In genomic region chr20:17568972-17569471, GRCh38 we compare ENCODE assay signal across 8 cellular contexts. TPM values are rescaled to one million over a fixed set of nuclear protein-coding genes. Genes with fewer than 3 reads are reported as not detected.
DNase-seq lines count a peak whose midpoint lies in the region; ATAC-seq, FAIRE-seq and TF ChIP-seq lines count a peak whose summit lies in the region.

No MANE protein-coding gene starts in this region.

- TF ChIP-seq POLR2A in H1 (IDR thresholded peaks at IDR 0.05; ENCODE audit: control extremely low read depth in 1 of 2, low read depth in 2 of 2, low read length in 2 of 2) (peak in 1 of 2 experiments; percentile 72; a peak in 2 of 3 replicates), right lobe of liver (IDR thresholded peaks at IDR 0.05) (peak; percentile 47)

- TF ChIP-seq EP300 in H1 (IDR thresholded peaks at IDR 0.05; ENCODE audit: borderline replicate concordance in 1 of 2, low read depth in 2 of 2, low read length in 2 of 2), result no peak

- TF ChIP-seq CTCF in WERI-Rb-1 (IDR thresholded peaks at IDR 0.05; ENCODE audit: low read depth, low read length), result no peak
- no peak for TF ChIP-seq CTCF in H1 (IDR thresholded peaks at IDR 0.05; ENCODE audit: control extremely low read depth in 1 of 3, insufficient read depth in 1 of 3, low read depth in 1 of 3, low read length in 3 of 3)
- TF ChIP-seq CTCF in right lobe of liver (IDR thresholded peaks at IDR 0.05), result no peak

- POLR2A ChIA-PET in H1 (lab: Charles Lee; ENCODE audit: partially characterized antibody), result interaction anchor here (0.8 to 1.9 kb wide), 11 partner anchors 8 to 400 kb away, joined by 4 to 26 read pairs (median 7); partner anchors contain the start of genes BFSP1, MGME1 and SNX5

- DNase-seq in DMS53 treated with DMSO at 0.1 percent for 48 hours (lab: John Stamatoyannopoulos, UW; ENCODE audit: unreplicated experiment) (peak; percentile 92), M059J (ENCODE audit: low read depth) (peak; percentile 100), WERI-Rb-1 (peak; percentile 61), H1 (ENCODE audit: low read depth in 1 of 2, low spot score in 2 of 2) (peak; percentile 41 to 64), right lobe of liver (peak; percentile 66 to 80 (median 77))
- no peak for DNase-seq in stimulated activated effector memory CD8-positive, alpha-beta T cell treated with anti-CD3 and anti-CD28 coated beads, Interleukin-12 subunit alpha, Interleukin-12 subunit beta, amount 100 ng/mL, for 72 hours (ENCODE audit: low spot score in 2 of 2)

- peaks cover 4% of the 10 kb centered on the region for H3K36me3 Mint-ChIP-seq in stimulated activated effector memory CD8-positive, alpha-beta T cell treated with anti-CD3 and anti-CD28 coated beads, Interleukin-12 subunit alpha, Interleukin-12 subunit beta, amount 100 ng/mL, for 72 hours

- peak overlapping the region; percentile 21 to 80 (median 64) for H3K9ac ChIP-seq in H1 (replicated peaks in 1 of 4; ENCODE audit: extremely low read depth in 1 of 4, low read depth in 3 of 4, low read length in 3 of 4)

- H2AK5ac ChIP-seq in H1 (ENCODE audit: low read depth, low read length), result no peak overlapping the region

- H3K79me1 ChIP-seq in H1 (ENCODE audit: low read depth, low read length), result no peaks in the 10 kb centered on the region; the same call in 1 of the 2 replicates

- peaks cover 0 to 9% of the 10 kb centered on the region in 2 experiments for H4K20me1 ChIP-seq in H1 (replicated peaks in 1 of 2; ENCODE audit: control insufficient read depth in 1 of 2, insufficient read depth in 2 of 2, low read length in 2 of 2)

- peak overlapping the region; percentile 83 for H4K91ac ChIP-seq in H1 (replicated peaks; ENCODE audit: insufficient read length, low read length)

- peaks cover 17% of the 10 kb centered on the region for H3K4me1 Mint-ChIP-seq in stimulated activated effector memory CD8-positive, alpha-beta T cell treated with anti-CD3 and anti-CD28 coated beads, Interleukin-12 subunit alpha, Interleukin-12 subunit beta, amount 100 ng/mL, for 72 hours

- H3K4ac ChIP-seq in H1 (replicated peaks; ENCODE audit: insufficient read length, low read depth, low read length), result no peak overlapping the region

- H3K4me2 ChIP-seq in H1 (ENCODE audit: insufficient read depth in 1 of 2, low read depth in 2 of 2, low read length in 2 of 2), result peak overlapping the region; percentile 80 to 91

- H3K56ac ChIP-seq in H1 (replicated peaks; ENCODE audit: insufficient read length, low read depth, low read length), result peak overlapping the region; percentile 89

- no peak for FAIRE-seq in H1 (lab: Jason Lieb, UNC)

- H2BK20ac ChIP-seq in H1 (ENCODE audit: low read length), result no peak overlapping the region

- no peak overlapping the region for H3K14ac ChIP-seq in H1 (ENCODE audit: insufficient read length)

- H3K27ac Mint-ChIP-seq in stimulated activated effector memory CD8-positive, alpha-beta T cell treated with anti-CD3 and anti-CD28 coated beads, Interleukin-12 subunit alpha, Interleukin-12 subunit beta, amount 100 ng/mL, for 72 hours, result no peak overlapping the region

- peak overlapping the region; percentile 46 for H4K5ac ChIP-seq in H1 (ENCODE audit: insufficient read length, low read depth, low read length)

- H3K27me3 ChIP-seq in WERI-Rb-1 (ENCODE audit: insufficient read depth, low read depth, severe bottlenecking) (no peaks in the 10 kb centered on the region), H1 (replicated peaks in 1 of 4; ENCODE audit: control insufficient read depth in 3 of 4, extremely low read depth in 1 of 4, insufficient read depth in 3 of 4, low read length in 3 of 4) (no peaks in the 10 kb centered on the region), right lobe of liver (no peaks in the 10 kb centered on the region)

- ATAC-seq in right lobe of liver (peak; percentile 55 to 70 (median 62)), GM18498 (IDR thresholded peaks at IDR 0.05; ENCODE audit: unreplicated experiment) (no peak), HG03571 (IDR thresholded peaks at IDR 0.05; ENCODE audit: unreplicated experiment) (no peak)
- ATAC-seq in stimulated activated effector memory CD8-positive, alpha-beta T cell treated with anti-CD3 and anti-CD28 coated beads, Interleukin-12 subunit alpha, Interleukin-12 subunit beta, amount 100 ng/mL, for 72 hours, result no peak

- H2BK15ac ChIP-seq in H1 (ENCODE audit: low read length), result no peak overlapping the region; the same call in 1 of the 2 replicates

- peaks cover 1% of the 10 kb centered on the region for H3K36me3 ChIP-seq in WERI-Rb-1
- H3K36me3 ChIP-seq in H1 (ENCODE audit: control insufficient read depth in 2 of 4, insufficient read depth in 4 of 4, low read length in 3 of 4), result no peaks in the 10 kb centered on the region
- H3K36me3 ChIP-seq in right lobe of liver, result no peaks in the 10 kb centered on the region

- CTCF ChIA-PET in H1 (lab: Charles Lee; ENCODE audit: partially characterized antibody), result interaction anchor here (1.0 to 3.1 kb wide), 3 partner anchors 12 to 44 kb away, joined by 3 to 15 read pairs (median 6); no protein-coding TSS in a partner anchor

- H3K4me1 ChIP-seq in H1 (replicated peaks in 1 of 4; ENCODE audit: control insufficient read depth in 3 of 4, insufficient read depth in 4 of 4, low read length in 3 of 4), result peaks cover 3 to 24% (median 14%) of the 10 kb centered on the region in 4 experiments; a peak in 6 of 7 replicates
- H3K4me1 ChIP-seq in right lobe of liver, result peaks cover 0 to 26% (median 9%) of the 10 kb centered on the region in 4 donors

- TF ChIP-seq RAD21 in H1 (IDR thresholded peaks at IDR 0.05 in 1 of 2, conservative IDR thresholded peaks at IDR 0.05 in 1 of 2; ENCODE audit: low read depth in 2 of 2, low read length in 2 of 2), result no peak

- H2AFZ ChIP-seq in H1 (ENCODE audit: low read length), result no peak overlapping the region

- no peak overlapping the region for H3K23ac ChIP-seq in H1 (ENCODE audit: insufficient read length)

- H2BK12ac ChIP-seq in H1 (ENCODE audit: low read depth, low read length), result peak overlapping the region; percentile 82; the same call in 1 of the 2 replicates

- no peaks in the 10 kb centered on the region for H3K9me3 Mint-ChIP-seq in stimulated activated effector memory CD8-positive, alpha-beta T cell treated with anti-CD3 and anti-CD28 coated beads, Interleukin-12 subunit alpha, Interleukin-12 subunit beta, amount 100 ng/mL, for 72 hours

- WGBS in H1 (ENCODE audit: extremely low coverage in 1 of 2, insufficient coverage in 1 of 2, insufficient read length in 1 of 2, insufficient replicate concordance in 2 of 2, low coverage in 1 of 2, low lambda C conversion rate in 2 of 2, missing lambda C conversion rate in 1 of 2), 2 experiments, result 3% methylated on average over 24 of the region's 37 CpGs; no CpG with 5 or more reads in 1 of the 2 experiments
- 1% methylated on average over 33 of the region's 37 CpGs for WGBS in right lobe of liver (ENCODE audit: insufficient coverage, low coverage, low lambda C conversion rate, missing lambda C conversion rate)

- H3K27ac ChIP-seq in WERI-Rb-1, result peak overlapping the region; percentile 72
- H3K27ac ChIP-seq in H1 (ENCODE audit: low read depth, low read length), result peak overlapping the region; percentile 89
- H3K27ac ChIP-seq in right lobe of liver, result peak overlapping the region; percentile 94 to 97 (median 94)

- H3K4me3 ChIP-seq in WERI-Rb-1 (ENCODE audit: low read depth, low read length) (peak overlapping the region; percentile 96), H1 (ENCODE audit: extremely low read depth in 1 of 4, insufficient read depth in 2 of 4, low read depth in 3 of 4, low read length in 4 of 4) (peak overlapping the region; percentile 67 to 93 (median 85)), right lobe of liver (peak overlapping the region; percentile 92 to 96 (median 96))

- H3K4me3 Mint-ChIP-seq in stimulated activated effector memory CD8-positive, alpha-beta T cell treated with anti-CD3 and anti-CD28 coated beads, Interleukin-12 subunit alpha, Interleukin-12 subunit beta, amount 100 ng/mL, for 72 hours, result peak overlapping the region; percentile 93

- H2BK120ac ChIP-seq in H1 (replicated peaks; ENCODE audit: low read depth, low read length), result no peak overlapping the region

- no peaks in the 10 kb centered on the region for H3K9me3 ChIP-seq in WERI-Rb-1 (ENCODE audit: severe bottlenecking)
- H3K9me3 ChIP-seq in H1 (ENCODE audit: insufficient read depth in 2 of 2, low read depth in 1 of 2, low read length in 1 of 2), result no peaks in the 10 kb centered on the region
- no peaks in the 10 kb centered on the region for H3K9me3 ChIP-seq in right lobe of liver

- peaks cover 10 to 40% of the 10 kb centered on the region in 2 experiments; a peak in 3 of 4 replicates for H3K79me2 ChIP-seq in H1 (ENCODE audit: control insufficient read depth in 1 of 2, insufficient read depth in 2 of 2, low read length in 2 of 2)

- peak overlapping the region; percentile 94 for H2BK5ac ChIP-seq in H1 (ENCODE audit: low read depth, low read length)

- intact Hi-C loops in right lobe of liver (cut with DNase I), result no loop called here

- peak overlapping the region; percentile 95 for H3K18ac ChIP-seq in H1 (ENCODE audit: extremely low read depth, low read length)

- H4K8ac ChIP-seq in H1 (ENCODE audit: extremely low read depth, insufficient read depth, low read length), result peak overlapping the region; percentile 94; the same call in 1 of the 2 replicates

- peaks cover 7% of the 10 kb centered on the region for H3K23me2 ChIP-seq in H1 (ENCODE audit: low read depth, low read length)

RNA-seq across cellular contexts. Expression of gene DSTN, which starts 0.9 kb away (rescaled TPM):
- 452 and 584 TPM in 2 replicates for total RNA-seq in M059J (2014; rRNA removed; shearing (Covaris generic))
- total RNA-seq in H1 (2021; fragmentation: NEBNext Ultra II Directional; extraction: Animal tissue kit (Norgen Biotek cat#: 25700)), result 208 TPM in 2 replicates
- polyA plus RNA-seq in H1 (2011; rRNA removed), result 21.9 and 43.3 TPM in 2 replicates
- 48.1 TPM for polyA plus RNA-seq in H1 (2011; cell fraction: cytosol; rRNA removed)
- 26.3 TPM for polyA plus RNA-seq in H1 (2011; cell fraction: nucleus; rRNA removed)
- polyA plus RNA-seq in H1 (2012, experiment 1 of 2), result 138 to 228 TPM (median 144 TPM) in 4 replicates
- 78.5 TPM for polyA plus RNA-seq in H1 (2012, experiment 2 of 2)
- polyA plus RNA-seq in H1 (2013, experiment 1 of 2), result 327 TPM
- 333 TPM for polyA plus RNA-seq in H1 (2013, experiment 2 of 2)
- polyA minus RNA-seq in H1 (2011; rRNA and poly(A)+ RNA removed), result 9.6 and 10.5 TPM in 2 replicates
- polyA minus RNA-seq in H1 (2011; cell fraction: cytosol; rRNA and poly(A)+ RNA removed), result 25.1 TPM
- 17.0 TPM for polyA minus RNA-seq in H1 (2011; cell fraction: nucleus; rRNA and poly(A)+ RNA removed)
- 10 to 100 TPM; 65.8 to 94.4 (median 86.9) TPM for total RNA-seq in right lobe of liver

RNA-seq across cellular contexts. Expression of gene BFSP1, which starts 37.8 kb away (rescaled TPM):
- total RNA-seq in M059J (2014; rRNA removed; shearing (Covaris generic)), result 4.8 and 5.5 TPM in 2 replicates
- 2.5 and 3.2 TPM in 2 replicates for total RNA-seq in H1 (2021; fragmentation: NEBNext Ultra II Directional; extraction: Animal tissue kit (Norgen Biotek cat#: 25700))
- 1.5 and 1.8 TPM in 2 replicates for polyA plus RNA-seq in H1 (2011; rRNA removed)
- polyA plus RNA-seq in H1 (2011; cell fraction: cytosol; rRNA removed), result 3.0 TPM
- 3.6 TPM for polyA plus RNA-seq in H1 (2011; cell fraction: nucleus; rRNA removed)
- polyA plus RNA-seq in H1 (2012, experiment 1 of 2), result 2.6 to 3.5 TPM (median 3.2 TPM) in 4 replicates
- polyA plus RNA-seq in H1 (2012, experiment 2 of 2), result 1.8 TPM
- polyA plus RNA-seq in H1 (2013, experiment 1 of 2), result 2.4 TPM
- 2.2 TPM for polyA plus RNA-seq in H1 (2013, experiment 2 of 2)
- 1.7 and 2.7 TPM in 2 replicates for polyA minus RNA-seq in H1 (2011; rRNA and poly(A)+ RNA removed)
- 1.7 TPM for polyA minus RNA-seq in H1 (2011; cell fraction: cytosol; rRNA and poly(A)+ RNA removed)
- 2.6 TPM for polyA minus RNA-seq in H1 (2011; cell fraction: nucleus; rRNA and poly(A)+ RNA removed)
- under 1 TPM; 0.16 to 0.68 (median 0.25) TPM for total RNA-seq in right lobe of liver

Comparison
In these comparisons a context has a peak if more than half of its experiments do, and no peak if none do; other contexts are left out.
1. DNase-seq: peak in DMS53 treated with DMSO at 0.1 percent for 48 hours (single experiment), M059J (single experiment), WERI-Rb-1 (single experiment), H1 (2 of 2) and right lobe of liver (3 of 3); none in stimulated activated effector memory CD8-positive, alpha-beta T cell treated with anti-CD3 and anti-CD28 coated beads, Interleukin-12 subunit alpha, Interleukin-12 subunit beta, amount 100 ng/mL, for 72 hours (0 of 2).
2. ATAC-seq: peak in right lobe of liver (4 of 4); none in stimulated activated effector memory CD8-positive, alpha-beta T cell treated with anti-CD3 and anti-CD28 coated beads, Interleukin-12 subunit alpha, Interleukin-12 subunit beta, amount 100 ng/mL, for 72 hours (single experiment), GM18498 (single experiment) and HG03571 (single experiment).
3. Peak in every context shown above with its lines, with median percentiles within 50 percentile points of each other: H3K27ac ChIP-seq and H3K4me3 ChIP-seq.